13 cellular contexts compared by ENCODE assay signal in genomic region chr22:45344339-45344738, GRCh38. TPM values are rescaled to one million over a fixed set of nuclear protein-coding genes. Genes with fewer than 3 reads are reported as not detected.
A peak's percentile ranks its signal among the peaks of the same experiment; 100 is the strongest.
DNase-seq lines count a peak whose midpoint lies in the region; ATAC-seq and TF ChIP-seq lines count a peak whose summit lies in the region.
"Had no signal": no experiment of that assay in that cellular context is flagged by ENCODE, and none has a peak within 500 bp of the region (broad histone marks: within the 10 kb centered on the region; RNA-seq: fewer than 3 reads in every experiment).

No MANE protein-coding gene starts in this region.

- H3K4me3 ChIP-seq in brain microvascular endothelial cell (ENCODE audit: low read depth, low read length) (no peak overlapping the region), left lung (no peak overlapping the region)

- TF ChIP-seq CTCF in 22Rv1 (IDR thresholded peaks at IDR 0.05): peak; percentile 39
- TF ChIP-seq CTCF in brain microvascular endothelial cell (IDR thresholded peaks at IDR 0.05; ENCODE audit: low read depth, low read length, missing control alignments): peak; percentile 47
- no peak for TF ChIP-seq CTCF in left lung (IDR thresholded peaks at IDR 0.05)

- no peaks in the 10 kb centered on the region for H3K4me1 ChIP-seq in left lung

- H3K36me3 ChIP-seq in brain microvascular endothelial cell (replicated peaks): peaks cover 6% of the 10 kb centered on the region
- peaks cover 0 to 32% of the 10 kb centered on the region in 2 donors for H3K36me3 ChIP-seq in left lung

- H3K9me3 ChIP-seq in left lung: no peaks in the 10 kb centered on the region

- ATAC-seq in left lung (peak; percentile 41), GM21528 (IDR thresholded peaks at IDR 0.05; ENCODE audit: low FRiP score, unreplicated experiment) (no peak), GM19035 (IDR thresholded peaks at IDR 0.05; ENCODE audit: unreplicated experiment) (no peak), GM21737 (IDR thresholded peaks at IDR 0.05; ENCODE audit: unreplicated experiment) (no peak)

- H3K27me3 ChIP-seq in brain microvascular endothelial cell (replicated peaks): no peaks in the 10 kb centered on the region
- H3K27me3 ChIP-seq in left lung: no peaks in the 10 kb centered on the region

- DNase-seq in G401 (ENCODE audit: low spot score) (peak; percentile 18), brain microvascular endothelial cell (no peak), left lung (no peak), OCI-M1 (lab: John Stamatoyannopoulos, UW) (no peak)
- DNase-seq: activated effector memory CD4-positive, alpha-beta T cell treated with Interleukin-2 at 50 U/mL for 16 hours; C1 segment of cervical spinal cord; natural killer cell; NCI-H2171 treated with DMSO at 0.1 percent for 48 hours had no signal

- peak overlapping the region; percentile 29; the same call in 1 of the 2 replicates for H3K27ac ChIP-seq in 22Rv1
- no peak overlapping the region for H3K27ac ChIP-seq in brain microvascular endothelial cell
- no peak overlapping the region for H3K27ac ChIP-seq in left lung

- in situ Hi-C loops in G401 (cut with HindIII; ENCODE audit: low sequenced_read_pairs): no loop called here
- in situ Hi-C loops in brain microvascular endothelial cell (cut with HindIII; ENCODE audit: low pct_ligation_motif_present, low sequenced_read_pairs): no loop called here

- intact Hi-C loops in left lung (cut with DNase I): no loop called here

RNA-seq across cellular contexts. Expression of gene FAM118A, which starts 34.6 kb away (rescaled TPM):
- 11.0 and 38.4 TPM in 2 replicates for total RNA-seq in G401 (2014; rRNA removed; shearing (Covaris generic))
- 10 to 100 TPM; 23.9 to 31.8 TPM for total RNA-seq in left lung

RNA-seq across cellular contexts. Expression of gene UPK3A, which starts 59.6 kb away (rescaled TPM):
- total RNA-seq in G401 (2014; rRNA removed; shearing (Covaris generic)): not detected in 2 replicates
- total RNA-seq in left lung: not detected
- total RNA-seq: M059J had no signal

Comparison
In these comparisons a context has a peak if more than half of its experiments do, and no peak if none do; other contexts are left out.
1. CTCF ChIP-seq: peak in 22Rv1 (single experiment) and brain microvascular endothelial cell (single experiment); none in left lung (0 of 2).